8 cellular contexts compared by ENCODE assay signal in the genomic region with DNA sequence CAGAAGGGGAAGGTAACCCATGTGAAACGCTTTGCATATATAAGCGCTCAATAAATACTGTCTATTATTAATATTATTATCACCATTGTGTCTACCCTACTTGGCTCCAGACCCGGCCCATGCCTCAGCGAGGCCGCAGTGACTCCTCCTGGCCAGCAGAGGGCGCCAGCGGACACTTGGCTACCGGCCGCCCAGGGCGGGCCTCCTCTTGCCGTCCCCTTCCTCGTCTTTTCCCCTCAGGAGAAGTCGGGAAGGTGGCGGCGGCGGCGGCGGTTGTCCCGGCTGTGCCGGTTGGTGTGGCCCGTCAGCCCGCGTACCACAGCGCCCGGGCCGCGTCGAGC. TPM values are rescaled to one million over a fixed set of nuclear protein-coding genes. Genes with fewer than 3 reads are reported as not detected.
DNase-seq lines count a peak whose midpoint lies in the region; ATAC-seq and TF ChIP-seq lines count a peak whose summit lies in the region.

AGFG1 (plus strand) TSS at position 233 of the 341 bp plus-strand sequence. CDS start 266 bp downstream, outside the sequence.

- no peaks in the 10 kb centered on the region for H3K9me3 ChIP-seq in DOHH2 (ENCODE audit: control insufficient read depth, insufficient read depth, low read length)

- H3K9me3 Mint-ChIP-seq in IgD-negative memory B cell (no peaks in the 10 kb centered on the region), natural killer cell (no peaks in the 10 kb centered on the region)

- peak; percentile 74 for DNase-seq in RPMI7951 (ENCODE audit: low read depth)
- DNase-seq in activated T-helper 1 cell treated with anti-CD3 and anti-CD28 coated beads, Interleukin-2, amount 50 U/mL, for 16 hours (ENCODE audit: low read depth in 1 of 2, low spot score in 1 of 2): peak; percentile 79 to 80
- DNase-seq in fibroblast of mammary gland (ENCODE audit: low read depth): peak; percentile 66
- peak; percentile 86 for DNase-seq in natural killer cell
- peak; percentile 77 for DNase-seq in stimulated activated naive CD4-positive, alpha-beta T cell treated with Interleukin-2 at 50 U/mL for 16 hours (lab: John Stamatoyannopoulos, UW)

- peaks cover 24 to 33% (median 30%) of the 10 kb centered on the region in 3 donors for H3K4me1 Mint-ChIP-seq in IgD-negative memory B cell
- peaks cover 22 to 37% of the 10 kb centered on the region in 2 donors for H3K4me1 Mint-ChIP-seq in natural killer cell

- peak; percentile 86 for TF ChIP-seq CTCF in DOHH2 (IDR thresholded peaks at IDR 0.05; ENCODE audit: low read depth, low read length, poor library complexity, severe bottlenecking)
- peak; percentile 93 for TF ChIP-seq CTCF in fibroblast of mammary gland (conservative IDR thresholded peaks at IDR 0.05; ENCODE audit: control insufficient read depth, insufficient read depth, low read depth, low read length)
- peak; percentile 97 for TF ChIP-seq CTCF in natural killer cell (IDR thresholded peaks at IDR 0.05)

- H4K20me1 ChIP-seq in DOHH2 (ENCODE audit: control insufficient read depth, insufficient read depth, low read depth, low read length): peaks cover 19% of the 10 kb centered on the region

- no peaks in the 10 kb centered on the region for H3F3A ChIP-seq in DOHH2 (ENCODE audit: control insufficient read depth, insufficient read depth)

- H3K27me3 Mint-ChIP-seq in IgD-negative memory B cell (no peaks in the 10 kb centered on the region), natural killer cell (ENCODE audit: low read depth in 2 of 2) (peaks cover 3 to 7% of the 10 kb centered on the region in 2 donors)

- H3K27ac Mint-ChIP-seq in IgD-negative memory B cell (peak within 1 kb of the TSS; percentile 53 to 84 (median 68)), natural killer cell (peak within 1 kb of the TSS; percentile 74 to 83)

- ATAC-seq in GM21529 (IDR thresholded peaks at IDR 0.05; ENCODE audit: unreplicated experiment): peak; percentile 85
- ATAC-seq in natural killer cell: peak; percentile 89 to 97 (median 92)

- H3K4me2 ChIP-seq in DOHH2 (ENCODE audit: low read length): peak within 1 kb of the TSS; percentile 81

- H3K27ac ChIP-seq in DOHH2 (ENCODE audit: low read depth, low read length): no peak within 1 kb of the TSS

- H3K4me3 ChIP-seq in DOHH2 (ENCODE audit: low read length) (peak within 1 kb of the TSS; percentile 92), fibroblast of mammary gland (ENCODE audit: control insufficient read depth, low read depth, low read length) (peak within 1 kb of the TSS; percentile 70)

- peaks cover 2% of the 10 kb centered on the region for H3K36me3 Mint-ChIP-seq in IgD-negative memory B cell
- H3K36me3 Mint-ChIP-seq in natural killer cell: no peaks in the 10 kb centered on the region

- no peaks in the 10 kb centered on the region for H3K9me2 ChIP-seq in DOHH2 (replicated peaks; ENCODE audit: control insufficient read depth, low read length)

- intact Hi-C loops in natural killer cell (cut with micrococcal nuclease): loop anchor here (10.0 kb wide), 1 partner anchor 147 kb away; the partner anchor contains the start of gene MFF

- peaks cover 47% of the 10 kb centered on the region for H3K79me2 ChIP-seq in DOHH2 (ENCODE audit: control insufficient read depth, low read length)

- H3K4me3 Mint-ChIP-seq in IgD-negative memory B cell (peak within 1 kb of the TSS; percentile 85 to 95 (median 90)), natural killer cell (peak within 1 kb of the TSS; percentile 95)

- no peaks in the 10 kb centered on the region for H3K27me3 ChIP-seq in DOHH2 (ENCODE audit: control insufficient read depth, low read length)

- H3K4me1 ChIP-seq in DOHH2 (ENCODE audit: control insufficient read depth, low read length): peaks cover 19% of the 10 kb centered on the region

- no peaks in the 10 kb centered on the region for H3K36me3 ChIP-seq in DOHH2 (ENCODE audit: control insufficient read depth, low read length)

RNA-seq across cellular contexts. Expression of gene AGFG1, which starts in this region (rescaled TPM):
- 10.1 TPM for polyA plus RNA-seq in IgD-negative memory B cell
- 85.0 and 120 TPM in 2 replicates for total RNA-seq in RPMI7951 (2014; rRNA removed; shearing (Covaris generic))
- 10 to 100 TPM; 65.0 to 71.6 (median 67.3) TPM for total RNA-seq in natural killer cell
